In genomic region chr4:13543648-13544555, GRCh38 we compare ENCODE assay signal across 8 cellular contexts. TPM values are rescaled to one million over a fixed set of nuclear protein-coding genes. Genes with fewer than 3 reads are reported as not detected.
DNase-seq lines count a peak whose midpoint lies in the region; ATAC-seq and TF ChIP-seq lines count a peak whose summit lies in the region.

Gene NKX3-2, minus strand, starts transcription at chr4:13544508. Its CDS starts 94 bp downstream, at chr4:13544414.

- peaks cover 4% of the 10 kb centered on the region for H3K9me3 Mint-ChIP-seq in CD8-positive, alpha-beta T cell
- no peaks in the 10 kb centered on the region; the same call in 1 of the 2 replicates for H3K9me3 Mint-ChIP-seq in HFFc6
- H3K9me3 Mint-ChIP-seq in immature natural killer cell = peaks cover 0 to 20% (median 3%) of the 10 kb centered on the region in 6 donors
- peaks cover 1 to 6% of the 10 kb centered on the region in 2 donors for H3K9me3 Mint-ChIP-seq in stimulated activated naive B cell treated with anti-CD40 and anti-IgM and Interleukin-4, amounts not matched to agents 10 μg/mL and 1 μg/mL and 100 μg/mL, for 72 hours

- H3K27me3 ChIP-seq in CD8-positive, alpha-beta T cell (ENCODE audit: insufficient read depth, low read length) = peaks cover 75% of the 10 kb centered on the region
- peaks cover 71% of the 10 kb centered on the region for H3K27me3 ChIP-seq in adipocyte (replicated peaks; ENCODE audit: control insufficient read depth, insufficient read depth, low read length)

- intact Hi-C loops in CD8-positive, alpha-beta T cell (cut with DNase I, micrococcal nuclease) = loop anchor here in 1 of 2 experiments (5.0 kb wide), 1 partner anchor 62 kb away; the partner anchor contains the start of gene RAB28

- peaks cover 53% of the 10 kb centered on the region for H3K4me1 ChIP-seq in CD8-positive, alpha-beta T cell (ENCODE audit: insufficient read depth, low read length)
- H3K4me1 ChIP-seq in adipocyte (ENCODE audit: control insufficient read depth, insufficient read depth, low read length) = peaks cover 13% of the 10 kb centered on the region

- peaks cover 67% of the 10 kb centered on the region for H3K27me3 Mint-ChIP-seq in CD8-positive, alpha-beta T cell (ENCODE audit: low read depth)
- peaks cover 53% of the 10 kb centered on the region for H3K27me3 Mint-ChIP-seq in HFFc6 (ENCODE audit: insufficient read depth)
- peaks cover 44 to 63% (median 62%) of the 10 kb centered on the region in 3 donors for H3K27me3 Mint-ChIP-seq in immature natural killer cell (ENCODE audit: low read depth in 3 of 3)
- H3K27me3 Mint-ChIP-seq in stimulated activated naive B cell treated with anti-CD40 and anti-IgM and Interleukin-4, amounts not matched to agents 10 μg/mL and 1 μg/mL and 100 μg/mL, for 72 hours = peaks cover 54 to 69% of the 10 kb centered on the region in 2 donors

- CTCF ChIA-PET in CD8-positive, alpha-beta T cell (lab: Charles Lee) = no interaction called here

- H3K9me3 ChIP-seq in CD8-positive, alpha-beta T cell (ENCODE audit: low read length) = no peaks in the 10 kb centered on the region
- peaks cover 2% of the 10 kb centered on the region for H3K9me3 ChIP-seq in adipocyte (ENCODE audit: control insufficient read depth, low read length)

- H3K4me3 Mint-ChIP-seq in CD8-positive, alpha-beta T cell = peak within 1 kb of the TSS; percentile 77
- H3K4me3 Mint-ChIP-seq in HFFc6 = peak within 1 kb of the TSS; percentile 90
- peak within 1 kb of the TSS; percentile 77 to 87 (median 83) for H3K4me3 Mint-ChIP-seq in immature natural killer cell
- peak within 1 kb of the TSS; percentile 88 to 91 for H3K4me3 Mint-ChIP-seq in stimulated activated naive B cell treated with anti-CD40 and anti-IgM and Interleukin-4, amounts not matched to agents 10 μg/mL and 1 μg/mL and 100 μg/mL, for 72 hours

- H3K36me3 Mint-ChIP-seq in CD8-positive, alpha-beta T cell = no peaks in the 10 kb centered on the region
- H3K36me3 Mint-ChIP-seq in HFFc6 (ENCODE audit: low read depth) (peaks cover 8% of the 10 kb centered on the region), immature natural killer cell (peaks cover 0 to 3% (median 3%) of the 10 kb centered on the region in 3 donors)
- H3K36me3 Mint-ChIP-seq in stimulated activated naive B cell treated with anti-CD40 and anti-IgM and Interleukin-4, amounts not matched to agents 10 μg/mL and 1 μg/mL and 100 μg/mL, for 72 hours = peaks cover 2 to 15% of the 10 kb centered on the region in 2 donors

- no peak within 1 kb of the TSS for H3K27ac ChIP-seq in CD8-positive, alpha-beta T cell (ENCODE audit: low read depth, low read length)

- no peak for TF ChIP-seq CTCF in CD8-positive, alpha-beta T cell (IDR thresholded peaks at IDR 0.05)
- no peak for TF ChIP-seq CTCF in HFFc6 (IDR thresholded peaks at IDR 0.05)

- DNase-seq in CD8-positive, alpha-beta T cell = no peak
- DNase-seq in HFFc6 = no peak
- peak; percentile 51 for DNase-seq in adipocyte (ENCODE audit: low read depth)
- DNase-seq in immature natural killer cell = no peak
- DNase-seq in stimulated activated naive B cell treated with anti-CD40 and anti-IgM and Interleukin-4, amounts not matched to agents 10 μg/mL and 1 μg/mL and 100 μg/mL, for 72 hours = no peak
- DNase-seq in activated CD4-positive, CD25-positive, alpha-beta regulatory T cell treated with anti-CD3 and anti-CD28 coated beads, Interleukin-2, amount 50 U/mL, for 72 hours = no peak
- DNase-seq in UCSD-AML1 (lab: John Stamatoyannopoulos, UW; ENCODE audit: unreplicated experiment) = no peak

- no peaks in the 10 kb centered on the region for H3K36me3 ChIP-seq in CD8-positive, alpha-beta T cell (ENCODE audit: insufficient read depth, low read length)
- no peaks in the 10 kb centered on the region for H3K36me3 ChIP-seq in adipocyte (ENCODE audit: control insufficient read depth, insufficient read depth, low read length, severe bottlenecking)

- no peak for ATAC-seq in CD8-positive, alpha-beta T cell
- ATAC-seq in stimulated activated naive B cell treated with anti-CD40 and anti-IgM and Interleukin-4, amounts not matched to agents 10 μg/mL and 1 μg/mL and 100 μg/mL, for 72 hours (replicated peaks) = peak in 1 of 2 donors; percentile 18
- no peak for ATAC-seq in HG02588 (IDR thresholded peaks at IDR 0.05; ENCODE audit: unreplicated experiment)

- POLR2A ChIA-PET in CD8-positive, alpha-beta T cell (lab: Charles Lee) = no interaction called here

- H3K9ac ChIP-seq in adipocyte (ENCODE audit: low read length) = peak within 1 kb of the TSS; percentile 77

- H3K4me3 ChIP-seq in CD8-positive, alpha-beta T cell (ENCODE audit: low read depth, low read length) = peak within 1 kb of the TSS; percentile 47
- H3K4me3 ChIP-seq in adipocyte (ENCODE audit: low read length) = peak within 1 kb of the TSS; percentile 86

- H3K27ac Mint-ChIP-seq in CD8-positive, alpha-beta T cell = no peak within 1 kb of the TSS
- H3K27ac Mint-ChIP-seq in HFFc6 (no peak within 1 kb of the TSS), immature natural killer cell (no peak within 1 kb of the TSS)
- peak within 1 kb of the TSS; percentile 86 for H3K27ac Mint-ChIP-seq in stimulated activated naive B cell treated with anti-CD40 and anti-IgM and Interleukin-4, amounts not matched to agents 10 μg/mL and 1 μg/mL and 100 μg/mL, for 72 hours

- peaks cover 52% of the 10 kb centered on the region for H3K4me1 Mint-ChIP-seq in CD8-positive, alpha-beta T cell (ENCODE audit: low read depth)
- H3K4me1 Mint-ChIP-seq in HFFc6 (ENCODE audit: low read depth) (peaks cover 38% of the 10 kb centered on the region), immature natural killer cell (peaks cover 32 to 48% of the 10 kb centered on the region in 2 donors)
- H3K4me1 Mint-ChIP-seq in stimulated activated naive B cell treated with anti-CD40 and anti-IgM and Interleukin-4, amounts not matched to agents 10 μg/mL and 1 μg/mL and 100 μg/mL, for 72 hours = peaks cover 28 to 57% of the 10 kb centered on the region in 2 donors

RNA-seq across cellular contexts. Expression of gene NKX3-2, which starts in this region (rescaled TPM):
- not detected for total RNA-seq in CD8-positive, alpha-beta T cell
- under 1 TPM in 5 of 6 experiments, not detected in 1; 0.07 to 0.17 (median 0.11) TPM for total RNA-seq in HFFc6 (2021; fragmentation: NEBNext Ultra II Directional; extraction: Animal tissue kit (Norgen Biotek cat#: 25700))
- not detected for polyA plus RNA-seq in immature natural killer cell
